In genomic region chr7:82202107-82202506, GRCh38 we compare ENCODE assay signal across 24 cellular contexts.
"Had no signal": no experiment of that assay in that cellular context is flagged by ENCODE, and none has a peak within 500 bp of the region (broad histone marks: within the 10 kb centered on the region; RNA-seq: fewer than 3 reads in every experiment).

No MANE protein-coding gene starts in this region.

- H2AFZ ChIP-seq: hepatocyte, neural progenitor cell had no signal

- H3K4me3 ChIP-seq: heart right ventricle, hepatocyte, lower lobe of right lung, neural progenitor cell, ovary, right atrium auricular region, right lobe of liver, smooth muscle cell, suprapubic skin, thoracic aorta, tibial artery, upper lobe of right lung, uterus had no signal

- H3K9ac ChIP-seq: neural progenitor cell had no signal

- H3K79me2 ChIP-seq: hepatocyte had no signal

- H3K4me1 ChIP-seq: lower lobe of right lung, neural progenitor cell, right lobe of liver, tibial artery, upper lobe of right lung, uterus had no signal

- H3K4me2 ChIP-seq: hepatocyte, neural progenitor cell, smooth muscle cell had no signal

- DNase-seq: heart right ventricle; islet precursor cell; lower lobe of right lung; mammary epithelial cell; mesenchymal stem cell; natural killer cell; nephron progenitor cell; ovary; right lobe of liver; stimulated activated CD4-positive, alpha-beta T cell treated with anti-CD3 and anti-CD28 coated beads, Interleukin-1b, Interleukin-23, amount 100 ng/mL, for 48 hours; stimulated activated CD4-positive, alpha-beta T cell treated with anti-CD3 and anti-CD28 coated beads, Interleukin-2, amount 100 ng/mL, for 48 hours; stimulated activated CD4-positive, alpha-beta T cell treated with anti-CD3 and anti-CD28 coated beads, Interleukin-4, amount 100 ng/mL, for 4 hours; stimulated activated CD8-positive, alpha-beta memory T cell treated with anti-CD3 and anti-CD28 coated beads, Interleukin-4, amount 100 ng/mL, for 48 hours; stimulated activated naive CD4-positive, alpha-beta T cell treated with Interleukin-2 at 50 U/mL for 16 hours; tibial artery; trophoblast cell; upper lobe of right lung; uterus had no signal

- H3K27ac ChIP-seq: heart right ventricle, hepatocyte, lower lobe of right lung, neural progenitor cell, ovary, right atrium auricular region, right lobe of liver, suprapubic skin, thoracic aorta, tibial artery, upper lobe of right lung, uterus had no signal

- H3K27me3 ChIP-seq: heart right ventricle, hepatocyte, neural progenitor cell, ovary, right atrium auricular region, right lobe of liver, suprapubic skin, tibial artery, upper lobe of right lung, uterus had no signal

- H3K36me3 ChIP-seq: heart right ventricle, lower lobe of right lung, neural progenitor cell, ovary, right atrium auricular region, right lobe of liver, suprapubic skin, thoracic aorta, tibial artery, upper lobe of right lung, uterus had no signal

- H3K9me3 ChIP-seq: heart right ventricle, lower lobe of right lung, ovary, right atrium auricular region, right lobe of liver, thoracic aorta, tibial artery, upper lobe of right lung, uterus had no signal
